ENCODE assay signal across 30 cellular contexts in the genomic region with DNA sequence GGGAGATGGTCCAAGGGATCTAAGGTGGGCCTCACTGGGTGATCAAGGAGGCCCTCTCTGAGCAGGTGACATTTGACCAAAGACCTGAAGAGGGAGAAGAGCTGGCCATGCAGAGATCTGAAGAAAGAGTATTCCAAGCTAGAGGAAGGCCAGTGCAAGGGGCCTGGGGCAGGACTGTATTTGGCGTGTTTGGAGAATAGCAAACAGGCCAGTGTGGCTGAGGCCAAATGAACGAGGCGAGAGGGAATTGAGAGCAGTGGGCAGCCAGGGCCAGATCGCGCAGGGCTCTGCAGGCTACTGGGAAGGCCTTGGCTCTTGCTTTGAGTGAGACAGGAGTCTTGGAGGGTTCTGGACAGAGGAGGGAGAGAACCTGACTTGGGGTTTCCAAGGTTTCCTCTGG.
"Had no signal": no experiment of that assay in that cellular context is flagged by ENCODE, and none has a peak within 500 bp of the region (broad histone marks: within the 10 kb centered on the region; RNA-seq: fewer than 3 reads in every experiment).

No MANE protein-coding gene starts in this region.

- H3K4me3 ChIP-seq: gastrocnemius medialis, heart left ventricle, hepatocyte, lung, mucosa of descending colon, neural progenitor cell, pancreas, smooth muscle cell, suprapubic skin, transverse colon, vagina had no signal

- DNase-seq: effector CD8-positive, alpha-beta T cell; endodermal cell; gastrocnemius medialis; heart left ventricle; mucosa of descending colon; naive B cell; occipital lobe; pancreas; stimulated activated CD4-positive, alpha-beta T cell treated with anti-CD3 and anti-CD28 coated beads, Interleukin-12 subunit alpha, Interleukin-12 subunit beta, amount 100 ng/mL, for 4 hours; stimulated activated CD4-positive, alpha-beta T cell treated with anti-CD3 and anti-CD28 coated beads, Interleukin-1b, Interleukin-23, amount 100 ng/mL, for 48 hours; stimulated activated CD4-positive, alpha-beta T cell treated with anti-CD3 and anti-CD28 coated beads, Interleukin-4, amount 100 ng/mL, for 1 hour; stimulated activated CD8-positive, alpha-beta memory T cell treated with anti-CD3 and anti-CD28 coated beads, Interleukin-4, amount 100 ng/mL, for 48 hours; stimulated activated naive CD4-positive, alpha-beta T cell; stimulated activated naive CD8-positive, alpha-beta T cell treated with anti-CD3 and anti-CD28 coated beads, Interleukin-15, amount 100 ng/mL, for 72 hours; transverse colon had no signal

- H3K4me1 ChIP-seq: gastrocnemius medialis, pancreas, suprapubic skin had no signal

- ATAC-seq: esophagus mucosa, gastrocnemius medialis, heart left ventricle, left lobe of liver, mucosa of descending colon, sciatic nerve had no signal

- H3K36me3 ChIP-seq: gastrocnemius medialis, heart left ventricle, neural progenitor cell, pancreas, suprapubic skin, transverse colon, vagina had no signal

- H3K9me3 ChIP-seq: gastrocnemius medialis, heart left ventricle, mucosa of descending colon, pancreas, suprapubic skin, transverse colon, vagina had no signal

- H3K27me3 Mint-ChIP-seq: memory B cell; stimulated activated naive CD8-positive, alpha-beta T cell treated with anti-CD3 and anti-CD28 coated beads, Interleukin-15, amount 100 ng/mL, for 72 hours had no signal

- H2AFZ ChIP-seq: hepatocyte, neural progenitor cell had no signal

- H3K9me3 Mint-ChIP-seq: dendritic cell treated with granulocyte-macrophage colony-stimulating factor and Interleukin-4, amounts not matched to agents 40 ng/mL and 50 ng/mL, for 4 days; endodermal cell; memory B cell; mesothelial cell of epicardium; naive B cell; nephron; neural progenitor cell; stimulated activated naive CD8-positive, alpha-beta T cell treated with anti-CD3 and anti-CD28 coated beads, Interleukin-15, amount 100 ng/mL, for 72 hours had no signal

- H3K4me2 ChIP-seq: hepatocyte, neural progenitor cell had no signal

- H3K9ac ChIP-seq: neural progenitor cell had no signal

- H3K4me3 Mint-ChIP-seq: dendritic cell treated with granulocyte-macrophage colony-stimulating factor and Interleukin-4, amounts not matched to agents 40 ng/mL and 50 ng/mL, for 4 days; endodermal cell; memory B cell; mesothelial cell of epicardium; naive B cell; nephron; neural progenitor cell; stimulated activated naive CD8-positive, alpha-beta T cell treated with anti-CD3 and anti-CD28 coated beads, Interleukin-15, amount 100 ng/mL, for 72 hours had no signal

- H3K27ac ChIP-seq: epithelial cell of prostate, gastrocnemius medialis, heart left ventricle, neural progenitor cell, pancreas, suprapubic skin, transverse colon, vagina had no signal

- H3K27ac Mint-ChIP-seq: dendritic cell treated with granulocyte-macrophage colony-stimulating factor and Interleukin-4, amounts not matched to agents 40 ng/mL and 50 ng/mL, for 4 days; endodermal cell; memory B cell; mesothelial cell of epicardium; naive B cell; nephron; neural progenitor cell; progenitor cell of endocrine pancreas; stimulated activated naive CD8-positive, alpha-beta T cell treated with anti-CD3 and anti-CD28 coated beads, Interleukin-15, amount 100 ng/mL, for 72 hours had no signal

- H3K27me3 ChIP-seq: gastrocnemius medialis, heart left ventricle, hepatocyte, neural progenitor cell, pancreas, transverse colon, vagina had no signal

- H3K36me3 Mint-ChIP-seq: memory B cell, mesothelial cell of epicardium, naive B cell, neural progenitor cell had no signal
